In genomic region chr6:32840604-32841246, GRCh38 we compare ENCODE assay signal across 13 cellular contexts. TPM values are rescaled to one million over a fixed set of nuclear protein-coding genes. Genes with fewer than 3 reads are reported as not detected.
DNase-seq lines count a peak whose midpoint lies in the region; ATAC-seq and TF ChIP-seq lines count a peak whose summit lies in the region.
"Had no signal": no experiment of that assay in that cellular context is flagged by ENCODE, and none has a peak within 500 bp of the region (broad histone marks: within the 10 kb centered on the region; RNA-seq: fewer than 3 reads in every experiment).

No MANE protein-coding gene starts in this region.

- H2AFZ ChIP-seq in Karpas-422 (ENCODE audit: low read length): no peak overlapping the region
- H2AFZ ChIP-seq in SK-N-SH (ENCODE audit: low read depth): no peak overlapping the region
- H2AFZ ChIP-seq: parathyroid adenoma had no signal

- H3K9me2 ChIP-seq in Karpas-422 (replicated peaks; ENCODE audit: insufficient read depth, low read length) (no peaks in the 10 kb centered on the region), SK-N-SH (no peaks in the 10 kb centered on the region)

- H3K27ac ChIP-seq in Karpas-422 (ENCODE audit: low read length) (peak overlapping the region; percentile 72), SK-N-SH (ENCODE audit: low read depth in 2 of 2, low read length in 1 of 2) (no peak overlapping the region)
- H3K27ac ChIP-seq: parathyroid adenoma had no signal

- peaks cover 55% of the 10 kb centered on the region for H3K79me2 ChIP-seq in Karpas-422 (ENCODE audit: low read length)
- H3K79me2 ChIP-seq in SK-N-SH (ENCODE audit: insufficient read depth): no peaks in the 10 kb centered on the region
- H3K79me2 ChIP-seq: parathyroid adenoma had no signal

- intact Hi-C loops in Caco-2 (cut with micrococcal nuclease; ENCODE audit: unreplicated experiment): no loop called here

- 91% methylated on average over 9 of the region's 9 CpGs for WGBS in SK-N-SH (ENCODE audit: low lambda C conversion rate)

- no peaks in the 10 kb centered on the region for H3K9me3 Mint-ChIP-seq in activated naive CD8-positive, alpha-beta T cell treated with anti-CD3 and anti-CD28 coated beads, Interleukin-2, amount 50 U/mL, for 24 hours
- no peaks in the 10 kb centered on the region for H3K9me3 Mint-ChIP-seq in stimulated activated effector memory CD8-positive, alpha-beta T cell treated with anti-CD3 and anti-CD28 coated beads, Interleukin-12 subunit alpha, Interleukin-12 subunit beta, amount 100 ng/mL, for 72 hours
- no peaks in the 10 kb centered on the region for H3K9me3 Mint-ChIP-seq in Caco-2 (ENCODE audit: unreplicated experiment)

- peak overlapping the region; percentile 97 for H3K4me3 Mint-ChIP-seq in activated naive CD8-positive, alpha-beta T cell treated with anti-CD3 and anti-CD28 coated beads, Interleukin-2, amount 50 U/mL, for 24 hours
- peak overlapping the region; percentile 99 for H3K4me3 Mint-ChIP-seq in stimulated activated effector memory CD8-positive, alpha-beta T cell treated with anti-CD3 and anti-CD28 coated beads, Interleukin-12 subunit alpha, Interleukin-12 subunit beta, amount 100 ng/mL, for 72 hours
- no peak overlapping the region for H3K4me3 Mint-ChIP-seq in Caco-2 (ENCODE audit: unreplicated experiment)

- POLR2A ChIA-PET in Caco-2 (lab: Charles Lee) (no interaction called here), SK-N-SH (lab: Yijun Ruan, JAX) (no interaction called here)

- H3K27me3 Mint-ChIP-seq in activated naive CD8-positive, alpha-beta T cell treated with anti-CD3 and anti-CD28 coated beads, Interleukin-2, amount 50 U/mL, for 24 hours: no peaks in the 10 kb centered on the region
- no peaks in the 10 kb centered on the region for H3K27me3 Mint-ChIP-seq in Caco-2 (ENCODE audit: insufficient read depth, unreplicated experiment)

- H3K4me1 Mint-ChIP-seq in activated naive CD8-positive, alpha-beta T cell treated with anti-CD3 and anti-CD28 coated beads, Interleukin-2, amount 50 U/mL, for 24 hours: peaks cover 64% of the 10 kb centered on the region
- H3K4me1 Mint-ChIP-seq in stimulated activated effector memory CD8-positive, alpha-beta T cell treated with anti-CD3 and anti-CD28 coated beads, Interleukin-12 subunit alpha, Interleukin-12 subunit beta, amount 100 ng/mL, for 72 hours: peaks cover 83% of the 10 kb centered on the region
- H3K4me1 Mint-ChIP-seq in Caco-2 (ENCODE audit: low read depth, unreplicated experiment): peaks cover 13% of the 10 kb centered on the region

- H4K20me1 ChIP-seq in Karpas-422 (ENCODE audit: insufficient read depth, low read depth, low read length) (no peaks in the 10 kb centered on the region), SK-N-SH (ENCODE audit: insufficient read depth) (no peaks in the 10 kb centered on the region)

- H3K36me3 ChIP-seq in Karpas-422 (ENCODE audit: insufficient read depth, low read length): peaks cover 29% of the 10 kb centered on the region
- H3K36me3 ChIP-seq in Caco-2 (ENCODE audit: control insufficient read depth, insufficient read depth, low read length): no peaks in the 10 kb centered on the region
- H3K36me3 ChIP-seq in SK-N-SH (replicated peaks in 1 of 2; ENCODE audit: control insufficient read depth in 1 of 2, insufficient read depth in 2 of 2, low read length in 1 of 2): peaks cover 5 to 19% of the 10 kb centered on the region in 2 experiments

- TF ChIP-seq RAD21 in SK-N-SH (IDR thresholded peaks at IDR 0.05; ENCODE audit: low read length): no peak

- no peak overlapping the region for H3K4me3 ChIP-seq in Karpas-422 (ENCODE audit: low read length)
- no peak overlapping the region for H3K4me3 ChIP-seq in Caco-2 (ENCODE audit: low read depth, low read length)
- H3K4me3 ChIP-seq in SK-N-SH (ENCODE audit: low read depth in 2 of 2, low read length in 1 of 2): no peak overlapping the region

- no peak for TF ChIP-seq EP300 in SK-N-SH (IDR thresholded peaks at IDR 0.05; ENCODE audit: borderline replicate concordance in 1 of 2, low read depth in 1 of 2, low read length in 1 of 2)

- peak; percentile 47 for DNase-seq in activated CD4-positive, alpha-beta T cell treated with anti-CD3 and anti-CD28 coated beads for 48 hours
- no peak for DNase-seq in activated CD4-positive, alpha-beta T cell treated with anti-CD3 and anti-CD28 coated beads for 4 hours
- DNase-seq in Karpas-422: no peak
- DNase-seq in activated naive CD8-positive, alpha-beta T cell treated with anti-CD3 and anti-CD28 coated beads, Interleukin-2, amount 50 U/mL, for 24 hours: peak; percentile 40
- DNase-seq in stimulated activated effector memory CD8-positive, alpha-beta T cell treated with anti-CD3 and anti-CD28 coated beads, Interleukin-12 subunit alpha, Interleukin-12 subunit beta, amount 100 ng/mL, for 72 hours (ENCODE audit: low spot score in 2 of 2): peak in 1 of 2 donors; percentile 75
- no peak for DNase-seq in Caco-2
- no peak for DNase-seq in hepatic stellate cell (ENCODE audit: low spot score)
- DNase-seq in SK-N-SH: no peak
- DNase-seq: head of caudate nucleus, substantia nigra had no signal

- H3K27me3 ChIP-seq in Karpas-422 (ENCODE audit: low read length): no peaks in the 10 kb centered on the region
- no peaks in the 10 kb centered on the region; the same call in 1 of the 2 replicates for H3K27me3 ChIP-seq in Caco-2 (replicated peaks; ENCODE audit: control insufficient read depth, insufficient read depth, low read length)
- no peaks in the 10 kb centered on the region for H3K27me3 ChIP-seq in SK-N-SH (ENCODE audit: insufficient read depth)

- H3K4me2 ChIP-seq in Karpas-422 (ENCODE audit: low read depth, low read length, poor library complexity, severe bottlenecking) (peak overlapping the region; percentile 12), SK-N-SH (no peak overlapping the region)

- CTCF ChIA-PET in Caco-2 (lab: Charles Lee) (no interaction called here), SK-N-SH (lab: Yijun Ruan, JAX) (interaction anchor here (1.8 to 6.3 kb wide), 3 partner anchors 16 to 93 kb away, joined by 4 to 223 read pairs (median 128); partner anchors contain the start of genes PSMB9 and TAP1)

- H3F3A ChIP-seq in SK-N-SH (replicated peaks; ENCODE audit: insufficient read depth): peaks cover 8% of the 10 kb centered on the region

- no peak for ATAC-seq in activated naive CD8-positive, alpha-beta T cell treated with anti-CD3 and anti-CD28 coated beads, Interleukin-2, amount 50 U/mL, for 24 hours
- peak; percentile 1 for ATAC-seq in stimulated activated effector memory CD8-positive, alpha-beta T cell treated with anti-CD3 and anti-CD28 coated beads, Interleukin-12 subunit alpha, Interleukin-12 subunit beta, amount 100 ng/mL, for 72 hours

- TF ChIP-seq CTCF in Caco-2 (IDR thresholded peaks at IDR 0.05; ENCODE audit: insufficient read depth in 1 of 2, low read depth in 1 of 2, low read length in 1 of 2, severe bottlenecking in 1 of 2, unreplicated experiment in 1 of 2) (no peak), SK-N-SH (IDR thresholded peaks at IDR 0.05) (no peak)

- H3K9me3 ChIP-seq in Karpas-422 (ENCODE audit: low read length) (no peaks in the 10 kb centered on the region), Caco-2 (no peaks in the 10 kb centered on the region), SK-N-SH (no peaks in the 10 kb centered on the region)

- H3K4me1 ChIP-seq in Karpas-422 (ENCODE audit: low read length): peaks cover 66% of the 10 kb centered on the region
- peaks cover 5% of the 10 kb centered on the region for H3K4me1 ChIP-seq in Caco-2
- peaks cover 0 to 20% of the 10 kb centered on the region in 2 experiments; a peak in 1 of 4 replicates for H3K4me1 ChIP-seq in SK-N-SH (ENCODE audit: control insufficient read depth in 1 of 2, insufficient read depth in 2 of 2, low read depth in 1 of 2, low read length in 1 of 2)
- H3K4me1 ChIP-seq: parathyroid adenoma had no signal

- peaks cover 68% of the 10 kb centered on the region for H3K36me3 Mint-ChIP-seq in activated naive CD8-positive, alpha-beta T cell treated with anti-CD3 and anti-CD28 coated beads, Interleukin-2, amount 50 U/mL, for 24 hours (ENCODE audit: low read depth)
- peaks cover 96% of the 10 kb centered on the region for H3K36me3 Mint-ChIP-seq in stimulated activated effector memory CD8-positive, alpha-beta T cell treated with anti-CD3 and anti-CD28 coated beads, Interleukin-12 subunit alpha, Interleukin-12 subunit beta, amount 100 ng/mL, for 72 hours
- peaks cover 7% of the 10 kb centered on the region for H3K36me3 Mint-ChIP-seq in Caco-2 (ENCODE audit: insufficient read depth, unreplicated experiment)

- H3K27ac Mint-ChIP-seq in activated naive CD8-positive, alpha-beta T cell treated with anti-CD3 and anti-CD28 coated beads, Interleukin-2, amount 50 U/mL, for 24 hours: peak overlapping the region; percentile 98
- H3K27ac Mint-ChIP-seq in stimulated activated effector memory CD8-positive, alpha-beta T cell treated with anti-CD3 and anti-CD28 coated beads, Interleukin-12 subunit alpha, Interleukin-12 subunit beta, amount 100 ng/mL, for 72 hours: peak overlapping the region; percentile 100
- no peak overlapping the region for H3K27ac Mint-ChIP-seq in Caco-2 (ENCODE audit: unreplicated experiment)

- BruUV-seq in Caco-2 (replicated peaks; lab: Mats Ljungman, UMichigan): no TSS peak

- H3K9ac ChIP-seq in Karpas-422 (ENCODE audit: low read length): peak overlapping the region; percentile 26; the same call in 1 of the 2 replicates
- no peak overlapping the region for H3K9ac ChIP-seq in SK-N-SH
- H3K9ac ChIP-seq: parathyroid adenoma had no signal

RNA-seq across cellular contexts. Expression of gene TAP2, which starts 2.2 kb away (rescaled TPM):
- total RNA-seq in Karpas-422 (2014; rRNA removed; shearing (Covaris generic); ENCODE audit: low replicate concordance): 93.0 and 140 TPM in 2 replicates
- total RNA-seq in Caco-2 (2022): 10.3 and 11.9 TPM in 2 replicates
- polyA plus RNA-seq in SK-N-SH (2012; rRNA removed): 14.0 and 19.9 TPM in 2 replicates
- 10.9 and 11.2 TPM in 2 replicates for polyA plus RNA-seq in SK-N-SH (2012; cell fraction: cytosol; rRNA removed)
- polyA plus RNA-seq in SK-N-SH (2012; cell fraction: nucleus; rRNA removed): 48.4 and 53.9 TPM in 2 replicates

RNA-seq across cellular contexts. Expression of gene PSMB8, which starts 3.1 kb away (rescaled TPM):
- 212 and 306 TPM in 2 replicates for total RNA-seq in Karpas-422 (2014; rRNA removed; shearing (Covaris generic); ENCODE audit: low replicate concordance)
- 3.7 and 3.9 TPM in 2 replicates for total RNA-seq in Caco-2 (2022)
- 52.8 and 55.7 TPM in 2 replicates for polyA plus RNA-seq in SK-N-SH (2012; rRNA removed)
- polyA plus RNA-seq in SK-N-SH (2012; cell fraction: cytosol; rRNA removed): 46.3 and 55.0 TPM in 2 replicates
- polyA plus RNA-seq in SK-N-SH (2012; cell fraction: nucleus; rRNA removed): 36.6 and 41.1 TPM in 2 replicates

RNA-seq across cellular contexts. Expression of gene TAP1, which starts 12.8 kb away (rescaled TPM):
- total RNA-seq in Karpas-422 (2014; rRNA removed; shearing (Covaris generic); ENCODE audit: low replicate concordance): 120 and 171 TPM in 2 replicates
- total RNA-seq in Caco-2 (2022): 2.4 and 3.7 TPM in 2 replicates
- 31.1 and 35.7 TPM in 2 replicates for polyA plus RNA-seq in SK-N-SH (2012; rRNA removed)
- polyA plus RNA-seq in SK-N-SH (2012; cell fraction: cytosol; rRNA removed): 21.3 and 29.1 TPM in 2 replicates
- 34.6 and 35.9 TPM in 2 replicates for polyA plus RNA-seq in SK-N-SH (2012; cell fraction: nucleus; rRNA removed)

RNA-seq across cellular contexts. Expression of gene PSMB9, which starts 13.3 kb away (rescaled TPM):
- total RNA-seq in Karpas-422 (2014; rRNA removed; shearing (Covaris generic); ENCODE audit: low replicate concordance): 185 and 284 TPM in 2 replicates
- total RNA-seq in Caco-2 (2022): 1.3 TPM in 1 of 2 replicates, not detected in the other
- polyA plus RNA-seq in SK-N-SH (2012; rRNA removed): 52.4 and 83.7 TPM in 2 replicates
- polyA plus RNA-seq in SK-N-SH (2012; cell fraction: cytosol; rRNA removed): 51.2 and 54.6 TPM in 2 replicates
- polyA plus RNA-seq in SK-N-SH (2012; cell fraction: nucleus; rRNA removed): 25.2 and 32.3 TPM in 2 replicates

RNA-seq across cellular contexts. Expression of gene HLA-DOB, which starts 23.9 kb away (rescaled TPM):
- 77.3 and 91.6 TPM in 2 replicates for total RNA-seq in Karpas-422 (2014; rRNA removed; shearing (Covaris generic); ENCODE audit: low replicate concordance)
- 0.61 and 0.65 TPM in 2 replicates for total RNA-seq in Caco-2 (2022)
- polyA plus RNA-seq in SK-N-SH (2012; rRNA removed): not detected in 2 replicates
- not detected in 2 replicates for polyA plus RNA-seq in SK-N-SH (2012; cell fraction: cytosol; rRNA removed)
- 0.12 TPM in 1 of 2 replicates, not detected in the other for polyA plus RNA-seq in SK-N-SH (2012; cell fraction: nucleus; rRNA removed)
- total RNA-seq: A172, SK-MEL-5 had no signal

Comparison
In these comparisons a context has a peak if more than half of its experiments do, and no peak if none do; other contexts are left out.
1. DNase-seq: peak in activated CD4-positive, alpha-beta T cell treated with anti-CD3 and anti-CD28 coated beads for 48 hours (single experiment) and activated naive CD8-positive, alpha-beta T cell treated with anti-CD3 and anti-CD28 coated beads, Interleukin-2, amount 50 U/mL, for 24 hours (single experiment); none in activated CD4-positive, alpha-beta T cell treated with anti-CD3 and anti-CD28 coated beads for 4 hours (0 of 2), Karpas-422 (single experiment), Caco-2 (0 of 2), hepatic stellate cell (single experiment) and SK-N-SH (single experiment).
2. RNA of gene PSMB8, which starts 3.1 kb away (total RNA-seq): 212 to 306 TPM in Karpas-422; 3.7 to 3.9 TPM in Caco-2; every median in the first group is over 10 times any median in the second.
3. RNA of gene TAP1, which starts 12.8 kb away (total RNA-seq): 120 to 171 TPM in Karpas-422; 2.4 to 3.7 TPM in Caco-2; every median in the first group is over 10 times any median in the second.